16 cellular contexts compared by ENCODE assay signal in genomic region chr11:69893631-69894030, GRCh38.
DNase-seq lines count a peak whose midpoint lies in the region; ATAC-seq, FAIRE-seq and TF ChIP-seq lines count a peak whose summit lies in the region.
"Had no signal": no experiment of that assay in that cellular context is flagged by ENCODE, and none has a peak within 500 bp of the region (broad histone marks: within the 10 kb centered on the region; RNA-seq: fewer than 3 reads in every experiment).

No MANE protein-coding gene starts in this region.

- H3K27me3 ChIP-seq in WERI-Rb-1 (ENCODE audit: insufficient read depth, low read depth, severe bottlenecking), result no peaks in the 10 kb centered on the region
- H3K27me3 ChIP-seq in aorta (ENCODE audit: control insufficient read depth in 1 of 2, insufficient read depth in 2 of 2, low read length in 1 of 2), result no peaks in the 10 kb centered on the region

- H3K36me3 Mint-ChIP-seq in activated T-cell treated with anti-CD3 and anti-CD28 coated beads, Interleukin-2, amount 50 U/mL, for 72 hours (ENCODE audit: insufficient read depth in 2 of 2), result no peaks in the 10 kb centered on the region

- peaks cover 25% of the 10 kb centered on the region for H3K27me3 Mint-ChIP-seq in activated T-cell treated with anti-CD3 and anti-CD28 coated beads, Interleukin-2, amount 50 U/mL, for 72 hours (ENCODE audit: low read depth)

- ATAC-seq in aorta (ENCODE audit: low FRiP score) (no peak), HG02885 (IDR thresholded peaks at IDR 0.05; ENCODE audit: poor library complexity, unreplicated experiment) (no peak)
- no peak for ATAC-seq in activated T-cell treated with anti-CD3 and anti-CD28 coated beads, Interleukin-2, amount 50 U/mL, for 72 hours (replicated peaks in 1 of 2)

- H3K27ac ChIP-seq in WERI-Rb-1, result peak overlapping the region; percentile 96
- H3K27ac ChIP-seq in kidney (ENCODE audit: low read depth in 2 of 2, low read length in 2 of 2), result no peak overlapping the region
- no peak overlapping the region for H3K27ac ChIP-seq in aorta (ENCODE audit: low read depth in 1 of 2, low read length in 2 of 2)
- H3K27ac ChIP-seq: BLaER1 treated with 17β-estradiol and CSF1 and Interleukin-3, amounts not matched to agents 10 nM and 100 nM had no signal

- H3K27ac Mint-ChIP-seq in activated T-cell treated with anti-CD3 and anti-CD28 coated beads, Interleukin-2, amount 50 U/mL, for 72 hours, result no peak overlapping the region
- H3K27ac Mint-ChIP-seq: CD4-positive, alpha-beta T cell; H9 had no signal

- no peak for FAIRE-seq in kidney (lab: Jason Lieb, UNC)
- FAIRE-seq: G401.6, GM12891 had no signal

- H3K9me3 ChIP-seq in WERI-Rb-1 (ENCODE audit: severe bottlenecking) (no peaks in the 10 kb centered on the region), kidney (ENCODE audit: control insufficient read depth in 1 of 2, low read length in 2 of 2) (no peaks in the 10 kb centered on the region), aorta (ENCODE audit: control insufficient read depth, low read length) (no peaks in the 10 kb centered on the region)
- H3K9me3 ChIP-seq: BLaER1 treated with 17β-estradiol and CSF1 and Interleukin-3, amounts not matched to agents 10 nM and 100 nM had no signal

- H3K4me3 ChIP-seq in WERI-Rb-1 (ENCODE audit: low read depth, low read length) (no peak overlapping the region), kidney (ENCODE audit: low read length in 2 of 2) (no peak overlapping the region), aorta (ENCODE audit: low read length in 2 of 2) (no peak overlapping the region)
- H3K4me3 ChIP-seq: BLaER1 treated with 17β-estradiol and CSF1 and Interleukin-3, amounts not matched to agents 10 nM and 100 nM had no signal

- no peaks in the 10 kb centered on the region for H3K4me1 Mint-ChIP-seq in activated T-cell treated with anti-CD3 and anti-CD28 coated beads, Interleukin-2, amount 50 U/mL, for 72 hours (ENCODE audit: low read depth)

- H3K36me3 ChIP-seq in WERI-Rb-1 (no peaks in the 10 kb centered on the region), kidney (ENCODE audit: control insufficient read depth in 1 of 2, insufficient read depth in 2 of 2, low read length in 2 of 2) (no peaks in the 10 kb centered on the region), aorta (ENCODE audit: control insufficient read depth in 1 of 2, insufficient read depth in 2 of 2, low read length in 1 of 2) (no peaks in the 10 kb centered on the region)
- H3K36me3 ChIP-seq: BLaER1 treated with 17β-estradiol and CSF1 and Interleukin-3, amounts not matched to agents 10 nM and 100 nM had no signal

- H3K9me3 Mint-ChIP-seq in activated T-cell treated with anti-CD3 and anti-CD28 coated beads, Interleukin-2, amount 50 U/mL, for 72 hours, result no peaks in the 10 kb centered on the region
- H3K9me3 Mint-ChIP-seq: CD4-positive, alpha-beta T cell had no signal

- H3K4me1 ChIP-seq in kidney (ENCODE audit: control insufficient read depth in 1 of 2, insufficient read depth in 1 of 2, low read depth in 1 of 2, low read length in 2 of 2), result peaks cover 0 to 7% of the 10 kb centered on the region in 2 donors
- H3K4me1 ChIP-seq in aorta (ENCODE audit: control insufficient read depth in 1 of 2, insufficient read depth in 2 of 2, low read length in 2 of 2), result no peaks in the 10 kb centered on the region

- no peak overlapping the region for H3K4me3 Mint-ChIP-seq in activated T-cell treated with anti-CD3 and anti-CD28 coated beads, Interleukin-2, amount 50 U/mL, for 72 hours
- H3K4me3 Mint-ChIP-seq: CD4-positive, alpha-beta T cell; H9 had no signal

- DNase-seq in WERI-Rb-1 (no peak), kidney (peak; percentile 54), posterior vena cava (ENCODE audit: low spot score) (peak; percentile 46), aorta (peak; percentile 27 to 49)
- no peak for DNase-seq in activated CD4-positive, alpha-beta T cell treated with anti-CD3 and anti-CD28 coated beads for 1 hour
- DNase-seq in activated CD4-positive, alpha-beta T cell treated with anti-CD3 and anti-CD28 coated beads, Interleukin-2, amount 50 U/mL, for 4 hours, result no peak
- no peak for DNase-seq in activated T-cell treated with anti-CD3 and anti-CD28 coated beads, Interleukin-2, amount 50 U/mL, for 72 hours
- DNase-seq: AML-193; CD4-positive, alpha-beta T cell; EL; GOT3; H9 had no signal

- 92 to 93% methylated on average over 10 of the region's 10 CpGs for whole genome bisulfite sequencing in aorta, 2 donors

- no peak overlapping the region for H3K9ac ChIP-seq in kidney (ENCODE audit: low read length in 2 of 2)
- H3K9ac ChIP-seq: BLaER1 treated with 17β-estradiol and CSF1 and Interleukin-3, amounts not matched to agents 10 nM and 100 nM had no signal

- intact Hi-C loops in kidney (cut with DNase I) (no loop called here), posterior vena cava (cut with DNase I) (no loop called here), aorta (cut with DNase I) (no loop called here)

- TF ChIP-seq CTCF in WERI-Rb-1 (IDR thresholded peaks at IDR 0.05; ENCODE audit: low read depth, low read length), result no peak
- TF ChIP-seq CTCF in kidney (IDR thresholded peaks at IDR 0.05; ENCODE audit: borderline replicate concordance, extremely low read depth, insufficient read depth), result no peak

Comparison
In these comparisons a context has a peak if more than half of its experiments do, and no peak if none do; other contexts are left out.
1. DNase-seq: peak in kidney (single experiment), posterior vena cava (single experiment) and aorta (2 of 2); none in WERI-Rb-1 (single experiment), activated CD4-positive, alpha-beta T cell treated with anti-CD3 and anti-CD28 coated beads for 1 hour (single experiment), activated CD4-positive, alpha-beta T cell treated with anti-CD3 and anti-CD28 coated beads, Interleukin-2, amount 50 U/mL, for 4 hours (0 of 2) and activated T-cell treated with anti-CD3 and anti-CD28 coated beads, Interleukin-2, amount 50 U/mL, for 72 hours (0 of 2).